4 cellular contexts compared by ENCODE assay signal in the genomic region with DNA sequence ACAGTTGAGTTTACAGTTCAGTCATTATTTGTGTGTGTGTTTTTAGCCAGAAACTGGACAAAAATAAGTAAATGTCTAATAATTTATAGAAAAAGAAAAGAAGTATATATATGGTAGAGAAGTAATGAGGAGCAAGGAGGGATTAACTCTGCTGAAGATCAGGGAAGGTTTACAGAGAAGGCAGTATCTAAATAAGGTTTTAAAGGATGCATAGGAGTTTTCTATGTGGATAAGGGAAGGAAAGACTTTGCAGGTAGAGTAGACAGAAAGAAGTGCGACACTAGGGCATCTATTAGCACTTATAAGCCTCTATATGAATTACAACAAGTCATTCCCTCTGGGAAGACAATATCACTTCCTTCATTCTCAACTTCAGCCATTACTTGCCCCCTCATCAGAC. TPM values are rescaled to one million over a fixed set of nuclear protein-coding genes. Genes with fewer than 3 reads are reported as not detected.
"Had no signal": no experiment of that assay in that cellular context is flagged by ENCODE, and none has a peak within 500 bp of the region (broad histone marks: within the 10 kb centered on the region; RNA-seq: fewer than 3 reads in every experiment).

No MANE protein-coding gene starts in this region.

- ATAC-seq: GM12878 had no signal

- DNase-seq: GDM1, GF-D8 had no signal

- H3K4me3 ChIP-seq: GM12878 had no signal

RNA-seq across cellular contexts. Expression of a gene that starts 34.3 kb away (rescaled TPM):
- total RNA-seq: G401, GM12878 had no signal
